In the genomic region with DNA sequence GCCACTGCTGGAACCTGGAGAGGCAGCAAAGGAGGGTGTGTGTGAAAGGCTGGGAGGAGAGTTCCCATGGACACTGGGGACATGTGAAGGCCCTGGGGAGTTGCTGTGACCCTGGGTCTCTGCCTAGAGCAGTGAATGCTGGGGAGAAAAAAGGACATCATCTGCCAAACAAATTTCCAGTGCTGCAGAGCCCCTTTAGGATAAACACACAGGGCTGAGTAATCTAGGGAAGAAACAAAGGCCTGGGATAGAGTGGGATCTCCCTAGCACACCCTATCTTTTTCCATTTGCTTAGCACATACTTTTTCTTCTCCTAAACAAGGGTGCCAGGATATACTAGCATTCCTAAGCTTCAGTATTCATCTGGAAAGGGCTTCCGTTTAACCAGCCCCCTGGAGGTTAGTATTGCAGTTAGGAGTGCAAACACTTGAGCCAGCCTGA, we compare ENCODE assay signal across 18 cellular contexts. TPM values are rescaled to one million over a fixed set of nuclear protein-coding genes. Genes with fewer than 3 reads are reported as not detected.
DNase-seq lines count a peak whose midpoint lies in the region; ATAC-seq and TF ChIP-seq lines count a peak whose summit lies in the region.
"Had no signal": no experiment of that assay in that cellular context is flagged by ENCODE, and none has a peak within 500 bp of the region (broad histone marks: within the 10 kb centered on the region; RNA-seq: fewer than 3 reads in every experiment).

No MANE protein-coding gene starts in this region.

- H3K27me3 Mint-ChIP-seq in nephron progenitor cell (ENCODE audit: low read depth, poor library complexity), result no peaks in the 10 kb centered on the region
- no peaks in the 10 kb centered on the region for H3K27me3 Mint-ChIP-seq in activated CD8-positive, alpha-beta memory T cell treated with anti-CD3 and anti-CD28 coated beads, Interleukin-2, amount 10 ng/mL, durations not matched to agents 7 days and 5 days
- H3K27me3 Mint-ChIP-seq: B cell had no signal

- H3K4me1 Mint-ChIP-seq in nephron progenitor cell, result peaks cover 51% of the 10 kb centered on the region
- no peaks in the 10 kb centered on the region for H3K4me1 Mint-ChIP-seq in activated CD8-positive, alpha-beta memory T cell treated with anti-CD3 and anti-CD28 coated beads, Interleukin-2, amount 10 ng/mL, durations not matched to agents 7 days and 5 days
- H3K4me1 Mint-ChIP-seq: B cell had no signal

- no peaks in the 10 kb centered on the region for H3K9me3 Mint-ChIP-seq in nephron progenitor cell
- no peaks in the 10 kb centered on the region for H3K9me3 Mint-ChIP-seq in activated CD8-positive, alpha-beta memory T cell treated with anti-CD3 and anti-CD28 coated beads, Interleukin-2, amount 10 ng/mL, durations not matched to agents 7 days and 5 days (ENCODE audit: low read depth)

- ATAC-seq in activated CD8-positive, alpha-beta memory T cell treated with anti-CD3 and anti-CD28 coated beads, Interleukin-2, amount 10 ng/mL, durations not matched to agents 7 days and 5 days, result no peak

- H3K36me3 Mint-ChIP-seq in nephron progenitor cell (ENCODE audit: low read depth), result no peaks in the 10 kb centered on the region
- no peaks in the 10 kb centered on the region for H3K36me3 Mint-ChIP-seq in activated CD8-positive, alpha-beta memory T cell treated with anti-CD3 and anti-CD28 coated beads, Interleukin-2, amount 10 ng/mL, durations not matched to agents 7 days and 5 days

- H3K27ac Mint-ChIP-seq in nephron progenitor cell, result peak overlapping the region; percentile 94
- H3K27ac Mint-ChIP-seq in activated CD8-positive, alpha-beta memory T cell treated with anti-CD3 and anti-CD28 coated beads, Interleukin-2, amount 10 ng/mL, durations not matched to agents 7 days and 5 days, result no peak overlapping the region
- H3K27ac Mint-ChIP-seq: B cell had no signal

- no peak for DNase-seq in AG09309 (ENCODE audit: low read depth)
- peak; percentile 41 for DNase-seq in NCI-H69 (lab: John Stamatoyannopoulos, UW)
- no peak for DNase-seq in fibroblast of villous mesenchyme (ENCODE audit: low read depth)
- DNase-seq in nephron progenitor cell, result no peak
- DNase-seq in NCI-H1694 (lab: John Stamatoyannopoulos, UW), result no peak
- no peak for DNase-seq in NK-92 (lab: John Stamatoyannopoulos, UW; ENCODE audit: unreplicated experiment)
- no peak for DNase-seq in activated CD8-positive, alpha-beta memory T cell treated with anti-CD3 and anti-CD28 coated beads, Interleukin-2, amount 10 ng/mL, durations not matched to agents 7 days and 5 days
- DNase-seq in AG20443 (ENCODE audit: low spot score), result no peak
- DNase-seq: activated naive CD4-positive, alpha-beta T cell treated with Interleukin-2 at 50 U/mL for 16 hours; DMS79; hippocampal formation; NCI-H1048; NCI-H2227 treated with DMSO at 0.1 percent for 48 hours; ovary; stimulated activated CD4-positive, alpha-beta T cell treated with anti-CD3 and anti-CD28 coated beads, Interleukin-15, amount 100 ng/mL, for 24 hours had no signal

- CTCF ChIA-PET in activated CD8-positive, alpha-beta memory T cell treated with anti-CD3 and anti-CD28 coated beads, Interleukin-2, amount 10 ng/mL, durations not matched to agents 7 days and 5 days (lab: Charles Lee), result interaction anchor here (3.9 kb wide), 1 partner anchor 66 kb away, joined by 16 read pairs; no protein-coding TSS in a partner anchor

- H3K4me3 ChIP-seq in AG09309 (ENCODE audit: control insufficient read depth, low read depth, low read length) (no peak overlapping the region), fibroblast of villous mesenchyme (ENCODE audit: low read depth, low read length) (no peak overlapping the region)
- H3K4me3 ChIP-seq: breast epithelium, ovary had no signal

- peak; percentile 26 for TF ChIP-seq CTCF in AG09309 (IDR thresholded peaks at IDR 0.05; ENCODE audit: control insufficient read depth, insufficient read depth, low read depth, low read length, missing control alignments)
- peak; percentile 21 for TF ChIP-seq CTCF in fibroblast of villous mesenchyme (IDR thresholded peaks at IDR 0.05; ENCODE audit: insufficient read depth, low read depth, low read length)
- TF ChIP-seq CTCF in nephron progenitor cell (IDR thresholded peaks at IDR 0.05), result no peak

- H3K4me3 Mint-ChIP-seq in nephron progenitor cell, result no peak overlapping the region
- H3K4me3 Mint-ChIP-seq in activated CD8-positive, alpha-beta memory T cell treated with anti-CD3 and anti-CD28 coated beads, Interleukin-2, amount 10 ng/mL, durations not matched to agents 7 days and 5 days, result no peak overlapping the region
- H3K4me3 Mint-ChIP-seq: B cell had no signal

RNA-seq across cellular contexts. Expression of a gene that starts 3.3 kb away (rescaled TPM):
- total RNA-seq in fibroblast of villous mesenchyme, result not detected in 2 replicates
- not detected for total RNA-seq in activated CD8-positive, alpha-beta memory T cell treated with anti-CD3 and anti-CD28 coated beads, Interleukin-2, amount 10 ng/mL, durations not matched to agents 7 days and 5 days
- total RNA-seq: B cell, lung microvascular endothelial cell had no signal

RNA-seq across cellular contexts. Expression of a gene that starts 14.3 kb away (rescaled TPM):
- total RNA-seq in fibroblast of villous mesenchyme, result 30.2 and 40.6 TPM in 2 replicates
- 1 to 10 TPM; 2.7 to 3.7 TPM for total RNA-seq in activated CD8-positive, alpha-beta memory T cell treated with anti-CD3 and anti-CD28 coated beads, Interleukin-2, amount 10 ng/mL, durations not matched to agents 7 days and 5 days
- total RNA-seq: B cell had no signal

RNA-seq across cellular contexts. Expression of a gene that starts 54.8 kb away (rescaled TPM):
- total RNA-seq in fibroblast of villous mesenchyme, result 75.6 and 83.8 TPM in 2 replicates
- total RNA-seq in activated CD8-positive, alpha-beta memory T cell treated with anti-CD3 and anti-CD28 coated beads, Interleukin-2, amount 10 ng/mL, durations not matched to agents 7 days and 5 days, result 100 to 1,000 TPM; 134 to 178 TPM
